In the genomic region with DNA sequence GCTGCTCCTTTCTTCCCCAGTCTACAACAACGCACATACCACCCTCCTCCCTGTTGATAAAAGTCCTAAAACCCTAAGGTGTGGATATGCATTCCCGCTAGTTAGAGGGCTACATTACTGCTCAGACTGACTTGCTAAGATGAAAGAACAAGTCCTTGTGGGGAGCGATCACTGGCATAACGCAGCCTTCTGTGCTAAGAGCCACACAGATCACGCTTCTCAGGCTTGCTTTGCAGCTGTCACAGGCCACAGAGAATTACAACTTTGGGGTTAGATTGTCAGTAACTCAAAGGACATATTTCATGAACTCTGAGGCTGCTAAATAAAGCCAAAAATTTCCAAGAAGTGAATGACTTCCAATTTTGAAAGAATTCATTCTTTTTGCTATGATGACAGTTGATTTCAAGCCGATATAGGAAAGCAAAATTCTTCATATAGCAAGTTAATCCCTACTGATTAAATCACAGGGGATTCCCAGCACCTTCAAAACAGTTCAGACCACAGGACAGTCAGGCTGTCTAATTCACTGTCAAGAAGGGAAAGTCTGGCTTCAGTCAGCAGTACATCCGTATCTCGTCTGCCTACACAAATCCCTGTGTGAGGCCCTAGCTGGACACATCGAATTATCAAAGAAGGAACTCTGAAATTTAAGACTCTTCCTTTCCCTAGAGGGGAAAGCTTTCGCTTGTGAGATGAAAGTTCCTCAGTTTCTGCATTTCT, we compare ENCODE assay signal across 26 cellular contexts.
DNase-seq lines count a peak whose midpoint lies in the region; ATAC-seq, FAIRE-seq and TF ChIP-seq lines count a peak whose summit lies in the region.
"Had no signal": no experiment of that assay in that cellular context is flagged by ENCODE, and none has a peak within 500 bp of the region (broad histone marks: within the 10 kb centered on the region; RNA-seq: fewer than 3 reads in every experiment).

No MANE protein-coding gene starts in this region.

- H3K4me1 Mint-ChIP-seq in stimulated activated memory B cell treated with anti-CD40 and anti-IgM and Interleukin-4, amounts not matched to agents 10 μg/mL and 1 μg/mL and 100 μg/mL, for 72 hours: peaks cover 13% of the 10 kb centered on the region
- H3K4me1 Mint-ChIP-seq: H9 had no signal

- H3K4me2 ChIP-seq in osteoblast (ENCODE audit: insufficient read depth, low read length): no peak overlapping the region
- H3K4me2 ChIP-seq: BLaER1 had no signal

- DNase-seq in D721Med (ENCODE audit: insufficient read length, low spot score): no peak
- peak; percentile 77 for DNase-seq in NCI-H82 treated with DMSO at 0.1 percent for 48 hours (lab: John Stamatoyannopoulos, UW; ENCODE audit: unreplicated experiment)
- DNase-seq in left kidney (ENCODE audit: low read depth, low spot score): peak; percentile 34
- peak; percentile 27 for DNase-seq in osteoblast (ENCODE audit: insufficient read length, low spot score, missing footprints)
- no peak for DNase-seq in DMS53 (lab: John Stamatoyannopoulos, UW)
- DNase-seq: activated CD4-positive, alpha-beta T cell treated with anti-CD3 and anti-CD28 coated beads for 1 hour; activated CD8-positive, alpha-beta memory T cell treated with anti-CD3 and anti-CD28 coated beads, Interleukin-2, amount 50 U/mL, for 48 hours; activated CD8-positive, alpha-beta T cell treated with anti-CD3 and anti-CD28 coated beads for 36 hours; activated naive CD4-positive, alpha-beta T cell treated with Interleukin-2 at 50 U/mL for 16 hours; H9; heart right ventricle; Kasumi-1; lower lobe of right lung; mucosa of descending colon; NCI-H1048; NCI-H187; stimulated activated CD4-positive, alpha-beta T cell treated with anti-CD3 and anti-CD28 coated beads, Interleukin-4, amount 100 ng/mL, for 1 hour; tibial artery had no signal

- H3K79me2 ChIP-seq in osteoblast (ENCODE audit: insufficient read depth, low read length): peaks cover 4% of the 10 kb centered on the region

- TF ChIP-seq CTCF in D721Med (IDR thresholded peaks at IDR 0.05; ENCODE audit: insufficient read depth, missing control alignments) (no peak), osteoblast (IDR thresholded peaks at IDR 0.05; ENCODE audit: extremely low read depth, low read depth, low read length) (no peak)

- ATAC-seq in HG03139 (IDR thresholded peaks at IDR 0.05; ENCODE audit: unreplicated experiment) (no peak), GM18511 (IDR thresholded peaks at IDR 0.05; ENCODE audit: unreplicated experiment) (no peak)
- no peak for ATAC-seq in stimulated activated memory B cell treated with anti-CD40 and anti-IgM and Interleukin-4, amounts not matched to agents 10 μg/mL and 1 μg/mL and 100 μg/mL, for 72 hours
- ATAC-seq: activated CD8-positive, alpha-beta T cell treated with anti-CD3 and anti-CD28 coated beads for 36 hours; heart right ventricle; mucosa of descending colon; right lobe of liver had no signal

- no peaks in the 10 kb centered on the region for H3K9me3 ChIP-seq in osteoblast (ENCODE audit: low read depth, low read length)
- H3K9me3 ChIP-seq: heart right ventricle, lower lobe of right lung, mucosa of descending colon, right lobe of liver, tibial artery had no signal

- H3K9me3 Mint-ChIP-seq in stimulated activated memory B cell treated with anti-CD40 and anti-IgM and Interleukin-4, amounts not matched to agents 10 μg/mL and 1 μg/mL and 100 μg/mL, for 72 hours: peaks cover 2% of the 10 kb centered on the region
- H3K9me3 Mint-ChIP-seq: activated CD8-positive, alpha-beta T cell treated with anti-CD3 and anti-CD28 coated beads for 36 hours; activated T-helper 1 cell treated with anti-CD3 and anti-CD28 coated beads, Interleukin-12 subunit alpha, Interleukin-12 subunit beta, Interleukin-2, Interleukin-4 antibody, amounts not matched to agents 30 ng/mL and 10 ng/mL and 1 ng/mL, durations not matched to agents 14 hours and 24 hours and 36 hours; dendritic cell treated with granulocyte-macrophage colony-stimulating factor and Interleukin-4, amounts not matched to agents 40 ng/mL and 50 ng/mL, for 4 days; H9; neural crest cell had no signal

- H3K4me1 ChIP-seq in osteoblast (ENCODE audit: insufficient read depth, low read length): no peaks in the 10 kb centered on the region
- H3K4me1 ChIP-seq: BLaER1, right lobe of liver, tibial artery had no signal

- peak overlapping the region; percentile 8 for H3K27ac ChIP-seq in osteoblast (ENCODE audit: low read depth, low read length)
- H3K27ac ChIP-seq: BLaER1, heart right ventricle, lower lobe of right lung, right lobe of liver, tibial artery had no signal

- H2AFZ ChIP-seq in osteoblast (ENCODE audit: low read length): no peak overlapping the region

- H3K27ac Mint-ChIP-seq in stimulated activated memory B cell treated with anti-CD40 and anti-IgM and Interleukin-4, amounts not matched to agents 10 μg/mL and 1 μg/mL and 100 μg/mL, for 72 hours: no peak overlapping the region
- H3K27ac Mint-ChIP-seq: activated CD8-positive, alpha-beta T cell treated with anti-CD3 and anti-CD28 coated beads for 36 hours; activated T-helper 1 cell treated with anti-CD3 and anti-CD28 coated beads, Interleukin-12 subunit alpha, Interleukin-12 subunit beta, Interleukin-2, Interleukin-4 antibody, amounts not matched to agents 30 ng/mL and 10 ng/mL and 1 ng/mL, durations not matched to agents 14 hours and 24 hours and 36 hours; dendritic cell treated with granulocyte-macrophage colony-stimulating factor and Interleukin-4, amounts not matched to agents 40 ng/mL and 50 ng/mL, for 4 days; H9 had no signal

- no peaks in the 10 kb centered on the region for H3K27me3 Mint-ChIP-seq in stimulated activated memory B cell treated with anti-CD40 and anti-IgM and Interleukin-4, amounts not matched to agents 10 μg/mL and 1 μg/mL and 100 μg/mL, for 72 hours
- H3K27me3 Mint-ChIP-seq: activated CD8-positive, alpha-beta T cell treated with anti-CD3 and anti-CD28 coated beads for 36 hours; dendritic cell treated with granulocyte-macrophage colony-stimulating factor and Interleukin-4, amounts not matched to agents 40 ng/mL and 50 ng/mL, for 4 days had no signal

- H4K20me1 ChIP-seq in osteoblast (ENCODE audit: insufficient read depth, low read length): no peaks in the 10 kb centered on the region
- H4K20me1 ChIP-seq: BLaER1 had no signal

- H3K4me3 ChIP-seq in osteoblast (ENCODE audit: insufficient read depth, low read length): no peak overlapping the region
- H3K4me3 ChIP-seq: BLaER1, heart right ventricle, lower lobe of right lung, mucosa of descending colon, right lobe of liver, tibial artery had no signal

- H3K27me3 ChIP-seq in osteoblast (ENCODE audit: insufficient read depth, low read length): no peaks in the 10 kb centered on the region
- H3K27me3 ChIP-seq: BLaER1, heart right ventricle, right lobe of liver, tibial artery had no signal

- H3K36me3 Mint-ChIP-seq in stimulated activated memory B cell treated with anti-CD40 and anti-IgM and Interleukin-4, amounts not matched to agents 10 μg/mL and 1 μg/mL and 100 μg/mL, for 72 hours: peaks cover 52% of the 10 kb centered on the region

- no peak overlapping the region for H3K4me3 Mint-ChIP-seq in stimulated activated memory B cell treated with anti-CD40 and anti-IgM and Interleukin-4, amounts not matched to agents 10 μg/mL and 1 μg/mL and 100 μg/mL, for 72 hours
- H3K4me3 Mint-ChIP-seq: activated CD8-positive, alpha-beta T cell treated with anti-CD3 and anti-CD28 coated beads for 36 hours; activated T-helper 1 cell treated with anti-CD3 and anti-CD28 coated beads, Interleukin-12 subunit alpha, Interleukin-12 subunit beta, Interleukin-2, Interleukin-4 antibody, amounts not matched to agents 30 ng/mL and 10 ng/mL and 1 ng/mL, durations not matched to agents 14 hours and 24 hours and 36 hours; dendritic cell treated with granulocyte-macrophage colony-stimulating factor and Interleukin-4, amounts not matched to agents 40 ng/mL and 50 ng/mL, for 4 days; H9; neural crest cell had no signal

- peaks cover 19% of the 10 kb centered on the region for H3K36me3 ChIP-seq in osteoblast (ENCODE audit: insufficient read depth, low read length)
- H3K36me3 ChIP-seq: right lobe of liver had no signal

- peak; percentile 29 for FAIRE-seq in D721Med (lab: Jason Lieb, UNC)

Comparison
In these comparisons a context has a peak if more than half of its experiments do, and no peak if none do; other contexts are left out.
1. DNase-seq: peak in NCI-H82 treated with DMSO at 0.1 percent for 48 hours (single experiment), left kidney (single experiment) and osteoblast (single experiment); none in D721Med (single experiment) and DMS53 (single experiment).